Comparison of ENCODE assay signal across 8 cellular contexts in genomic region chr2:96538487-96539214, GRCh38. TPM values are rescaled to one million over a fixed set of nuclear protein-coding genes. Genes with fewer than 3 reads are reported as not detected.
DNase-seq lines count a peak whose midpoint lies in the region; ATAC-seq, FAIRE-seq and TF ChIP-seq lines count a peak whose summit lies in the region.

No MANE protein-coding gene starts in this region.

- no peak for TF ChIP-seq CTCF in lung (IDR thresholded peaks at IDR 0.05; ENCODE audit: control extremely low read depth, extremely low read depth)

- DNase-seq in GM18507 (ENCODE audit: extremely low spot score, insufficient read length, low read depth) (no peak), lung (ENCODE audit: low spot score) (peak; percentile 76), middle frontal gyrus (ENCODE audit: extremely low spot score, low spot score) (no peak)
- DNase-seq in activated CD4-positive, alpha-beta T cell treated with anti-CD3 and anti-CD28 coated beads for 4 hours, result peak; percentile 88 to 93
- DNase-seq in stimulated activated CD4-positive, alpha-beta T cell treated with anti-CD3 and anti-CD28 coated beads, TNF-alpha, amount 100 ng/mL, for 48 hours (ENCODE audit: low read depth in 3 of 3), result peak; percentile 73 to 81 (median 81)

- peaks cover 5 to 30% of the 10 kb centered on the region in 2 donors for H3K4me1 ChIP-seq in lung (ENCODE audit: control insufficient read depth in 2 of 2, insufficient read depth in 2 of 2, low read length in 2 of 2)

- WGBS in lung, 2 donors, result 19 to 28% methylated on average over 24 of the region's 24 CpGs

- H3K27ac ChIP-seq in cingulate gyrus (ENCODE audit: low read depth, low read length) (peak overlapping the region; percentile 67), lung (ENCODE audit: low read depth in 1 of 2, low read length in 1 of 2) (peak overlapping the region; percentile 61 to 94)

- FAIRE-seq in GM18507 (lab: Jason Lieb, UNC), result peak; percentile 86

- no peaks in the 10 kb centered on the region for H3K27me3 ChIP-seq in lung (ENCODE audit: control insufficient read depth, insufficient read depth)

- H3K9me3 ChIP-seq in lung (ENCODE audit: control insufficient read depth in 2 of 2, insufficient read depth in 1 of 2, low read length in 1 of 2), result no peaks in the 10 kb centered on the region

- H3K4me3 ChIP-seq in lung, result peak overlapping the region; percentile 73

- H3K36me3 ChIP-seq in lung (ENCODE audit: control insufficient read depth in 2 of 2, insufficient read depth in 2 of 2, low read length in 2 of 2), result peaks cover 0 to 8% of the 10 kb centered on the region in 2 donors

- ATAC-seq in lung (ENCODE audit: insufficient read depth, low FRiP score), result no peak
- no peak for ATAC-seq in HG03439 (IDR thresholded peaks at IDR 0.05; ENCODE audit: unreplicated experiment)
- ATAC-seq in GM18517 (IDR thresholded peaks at IDR 0.05; ENCODE audit: unreplicated experiment), result no peak

RNA-seq across cellular contexts. Expression of gene ARID5A, which starts 2.1 kb away (rescaled TPM):
- 10 to 100 TPM; 12.5 to 33.5 TPM for total RNA-seq in lung
- 10 to 100 TPM; 23.2 to 61.9 TPM for polyA plus RNA-seq in lung

RNA-seq across cellular contexts. Expression of gene NEURL3, which starts 33.5 kb away (rescaled TPM):
- total RNA-seq in lung, result 1 to 10 TPM in 1 of 2 donors, under 1 TPM in 1; 0.31 to 1.1 TPM
- polyA plus RNA-seq in lung, result 1 to 10 TPM in 1 of 2 donors, under 1 TPM in 1; 0.24 to 2.1 TPM

Comparison
In these comparisons a context has a peak if more than half of its experiments do, and no peak if none do; other contexts are left out.
1. DNase-seq: peak in activated CD4-positive, alpha-beta T cell treated with anti-CD3 and anti-CD28 coated beads for 4 hours (2 of 2), lung (single experiment) and stimulated activated CD4-positive, alpha-beta T cell treated with anti-CD3 and anti-CD28 coated beads, TNF-alpha, amount 100 ng/mL, for 48 hours (3 of 3); none in GM18507 (single experiment) and middle frontal gyrus (single experiment).